Comparison of ENCODE assay signal across 21 cellular contexts in the genomic region with DNA sequence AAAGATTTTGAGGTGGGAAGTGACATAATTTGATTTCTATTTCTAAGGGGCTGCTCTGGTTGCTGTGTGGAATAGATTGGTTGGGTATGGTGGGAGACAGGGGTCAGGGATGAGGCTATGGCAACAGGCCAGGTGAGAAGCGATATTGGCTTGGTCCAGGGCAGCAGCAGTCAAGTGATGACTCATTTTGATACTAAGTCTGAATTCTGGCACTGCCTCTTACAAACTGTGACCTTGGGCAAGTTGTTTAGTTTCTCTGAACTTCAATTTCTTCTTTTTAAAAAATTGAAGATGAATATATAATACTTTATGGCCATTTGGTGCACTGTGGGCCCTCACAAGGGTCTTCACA. TPM values are rescaled to one million over a fixed set of nuclear protein-coding genes. Genes with fewer than 3 reads are reported as not detected.
DNase-seq lines count a peak whose midpoint lies in the region; ATAC-seq and TF ChIP-seq lines count a peak whose summit lies in the region.
"Had no signal": no experiment of that assay in that cellular context is flagged by ENCODE, and none has a peak within 500 bp of the region (broad histone marks: within the 10 kb centered on the region; RNA-seq: fewer than 3 reads in every experiment).

No MANE protein-coding gene starts in this region.

- H3K27ac ChIP-seq in WERI-Rb-1: peak overlapping the region; percentile 51; the same call in 1 of the 2 replicates
- H3K27ac ChIP-seq in gastrocnemius medialis: peak overlapping the region in 3 of 4 donors; percentile 53 to 58 (median 54)
- H3K27ac ChIP-seq: KMS-11 had no signal

- H3K27me3 ChIP-seq in WERI-Rb-1 (ENCODE audit: insufficient read depth, low read depth, severe bottlenecking) (no peaks in the 10 kb centered on the region), gastrocnemius medialis (no peaks in the 10 kb centered on the region)

- H3K4me3 ChIP-seq in WERI-Rb-1 (ENCODE audit: low read depth, low read length): no peak overlapping the region
- H3K4me3 ChIP-seq in gastrocnemius medialis: no peak overlapping the region

- H3K36me3 ChIP-seq in WERI-Rb-1: no peaks in the 10 kb centered on the region
- no peaks in the 10 kb centered on the region for H3K36me3 ChIP-seq in gastrocnemius medialis

- in situ Hi-C loops in gastrocnemius medialis (cut with MboI; ENCODE audit: low sequenced_read_pairs in 4 of 4): no loop called here

- peaks cover 0 to 3% of the 10 kb centered on the region in 2 donors for H3K4me1 ChIP-seq in gastrocnemius medialis

- DNase-seq in NCI-H446 treated with DMSO at 0.1 percent for 48 hours (lab: John Stamatoyannopoulos, UW) (peak; percentile 82), WERI-Rb-1 (no peak), left cardiac atrium (peak; percentile 57), gastrocnemius medialis (no peak), NCI-H2107 (lab: John Stamatoyannopoulos, UW) (no peak)
- DNase-seq: AML-193; CD4-positive, CD25-positive, alpha-beta regulatory T cell; DND-41; GDM1; MM.1S; NCI-H1105 treated with DMSO at 0.1 percent for 48 hours; NCI-H187; NCI-H2171; NCI-H510A treated with DMSO at 0.1 percent for 48 hours; PC-3; SK-N-SH had no signal

- no peak for TF ChIP-seq POLR2A in gastrocnemius medialis (IDR thresholded peaks at IDR 0.05)

- TF ChIP-seq CTCF in WERI-Rb-1 (IDR thresholded peaks at IDR 0.05; ENCODE audit: low read depth, low read length) (no peak), gastrocnemius medialis (IDR thresholded peaks at IDR 0.05 in 4 of 5, conservative IDR thresholded peaks at IDR 0.05 in 1 of 5) (no peak)

- ATAC-seq in left cardiac atrium: peak; percentile 84 to 91
- peak; percentile 41 to 42 for ATAC-seq in gastrocnemius medialis
- ATAC-seq in GM19463 (IDR thresholded peaks at IDR 0.05; ENCODE audit: unreplicated experiment): no peak
- no peak for ATAC-seq in activated CD4-positive, CD25-positive, alpha-beta regulatory T cell treated with anti-CD3 and anti-CD28 coated beads, Interleukin-2, amount 50 U/mL, for 24 hours
- ATAC-seq in HG03280 (IDR thresholded peaks at IDR 0.05; ENCODE audit: unreplicated experiment): no peak
- ATAC-seq: HepG2, PC-3 had no signal

- intact Hi-C loops in left cardiac atrium (cut with DNase I): no loop called here
- intact Hi-C loops in gastrocnemius medialis (cut with DNase I; ENCODE audit: low total_unique reads): no loop called here

- H3K9me3 ChIP-seq in WERI-Rb-1 (ENCODE audit: severe bottlenecking) (no peaks in the 10 kb centered on the region), gastrocnemius medialis (no peaks in the 10 kb centered on the region)
- H3K9me3 ChIP-seq: SK-N-SH had no signal

RNA-seq across cellular contexts. Expression of gene CLSTN2, which starts 40.4 kb away (rescaled TPM):
- total RNA-seq in left cardiac atrium (10 to 100 TPM; 22.9 to 26.6 TPM), gastrocnemius medialis (1 to 10 TPM; 1.1 to 4.9 (median 4.0) TPM)
- total RNA-seq: CD4-positive, CD25-positive, alpha-beta regulatory T cell; HepG2; PC-3 had no signal

Comparison
In these comparisons a context has a peak if more than half of its experiments do, and no peak if none do; other contexts are left out.
1. DNase-seq: peak in NCI-H446 treated with DMSO at 0.1 percent for 48 hours (single experiment) and left cardiac atrium (single experiment); none in WERI-Rb-1 (single experiment), gastrocnemius medialis (0 of 2) and NCI-H2107 (single experiment).
2. ATAC-seq: peak in left cardiac atrium (2 of 2) and gastrocnemius medialis (2 of 2); none in GM19463 (single experiment), activated CD4-positive, CD25-positive, alpha-beta regulatory T cell treated with anti-CD3 and anti-CD28 coated beads, Interleukin-2, amount 50 U/mL, for 24 hours (0 of 2) and HG03280 (single experiment).
3. RNA of gene CLSTN2, which starts 40.4 kb away (total RNA-seq): 22.9 to 26.6 TPM in left cardiac atrium; 1.1 to 4.9 TPM in gastrocnemius medialis; every median in the first group is over 4 times any median in the second.